8 cellular contexts compared by ENCODE assay signal in the genomic region with DNA sequence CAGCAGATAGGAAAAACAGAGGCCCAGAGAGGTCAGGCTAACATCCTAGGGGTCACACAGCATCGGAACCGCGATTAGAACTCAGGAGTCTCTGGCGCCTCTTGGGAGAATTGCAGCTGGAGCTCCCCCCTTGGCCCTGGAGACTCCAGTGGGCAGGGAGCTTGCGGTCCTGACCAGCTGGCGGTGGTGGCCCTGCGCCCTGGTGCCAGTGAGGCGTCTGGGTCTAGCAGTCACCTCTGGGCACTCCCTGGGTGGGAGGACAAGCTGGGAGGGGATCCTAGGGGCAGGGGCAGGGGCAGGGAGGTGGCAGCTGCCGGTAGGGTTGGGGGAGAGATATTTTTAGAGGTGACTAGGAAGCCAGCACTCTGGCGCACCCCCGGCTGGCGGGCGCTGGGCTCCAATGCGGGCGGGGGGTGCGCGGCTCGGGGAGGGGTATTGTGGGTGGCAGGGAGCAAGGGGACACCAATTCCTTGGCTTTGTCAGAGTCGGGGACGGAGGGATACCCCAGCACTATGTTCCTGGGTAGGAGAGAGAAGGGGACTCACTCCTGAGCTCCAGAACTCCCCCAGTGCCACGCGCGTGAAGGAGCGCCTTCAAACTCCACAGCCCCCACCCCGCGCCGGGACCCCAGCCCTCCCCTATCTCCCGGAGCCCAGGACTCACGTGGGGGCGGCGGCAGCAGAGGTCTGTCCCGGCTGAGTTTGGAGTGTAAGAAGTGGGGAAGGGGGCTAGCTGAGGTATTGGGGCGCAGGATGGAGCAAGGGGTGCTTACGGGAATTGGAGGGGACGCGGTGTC. TPM values are rescaled to one million over a fixed set of nuclear protein-coding genes. Genes with fewer than 3 reads are reported as not detected.
A peak's percentile ranks its signal among the peaks of the same experiment; 100 is the strongest.
DNase-seq lines count a peak whose midpoint lies in the region; ATAC-seq, FAIRE-seq and TF ChIP-seq lines count a peak whose summit lies in the region.

No MANE protein-coding gene starts in this region.

- H3K9me1 ChIP-seq in endothelial cell of umbilical vein (replicated peaks; ENCODE audit: control insufficient read depth, extremely low read depth, insufficient read depth, low read length) = no peaks in the 10 kb centered on the region

- no peaks in the 10 kb centered on the region for H4K20me1 ChIP-seq in endothelial cell of umbilical vein (replicated peaks; ENCODE audit: control insufficient read depth, extremely low read depth, insufficient read depth, low read length)

- POLR2A ChIA-PET in endothelial cell of umbilical vein (lab: Charles Lee) = no interaction called here

- H3K36me3 ChIP-seq in ES-I3 (ENCODE audit: insufficient read depth, low read length) (no peaks in the 10 kb centered on the region), MG63 (no peaks in the 10 kb centered on the region), endothelial cell of umbilical vein (ENCODE audit: control insufficient read depth in 2 of 2, extremely low read depth in 1 of 2, insufficient read depth in 2 of 2, low read length in 2 of 2) (no peaks in the 10 kb centered on the region)

- H3K4me1 ChIP-seq in ES-I3 (ENCODE audit: insufficient read depth, low read length) (peaks cover 19% of the 10 kb centered on the region; the same call in 1 of the 2 replicates), endothelial cell of umbilical vein (ENCODE audit: control insufficient read depth, extremely low read depth, insufficient read depth, low read length) (peaks cover 10% of the 10 kb centered on the region)

- dilution Hi-C loops in endothelial cell of umbilical vein (cut with MboI; ENCODE audit: extremely low pct_ligation_motif_present, low sequenced_read_pairs) = no loop called here

- H3K4me3 ChIP-seq in MG63 (peak overlapping the region; percentile 56), endothelial cell of umbilical vein (replicated peaks in 1 of 3; ENCODE audit: insufficient read depth in 1 of 3, low read depth in 1 of 3, low read length in 3 of 3) (peak overlapping the region; percentile 32 to 60 (median 42))

- no peak overlapping the region for H3K27ac ChIP-seq in endothelial cell of umbilical vein (ENCODE audit: insufficient read depth, low read depth, low read length)

- TF ChIP-seq CTCF in endothelial cell of umbilical vein (IDR thresholded peaks at IDR 0.05; ENCODE audit: extremely low read depth in 1 of 2, insufficient read depth in 1 of 2, low read depth in 1 of 2, low read length in 2 of 2) (no peak), omental fat pad (IDR thresholded peaks at IDR 0.05) (no peak)

- H3K9ac ChIP-seq in ES-I3 (ENCODE audit: low read depth, low read length) (peak overlapping the region; percentile 64), endothelial cell of umbilical vein (replicated peaks; ENCODE audit: extremely low read depth, insufficient read depth, low read length) (no peak overlapping the region)

- CTCF ChIA-PET in endothelial cell of umbilical vein (lab: Charles Lee) = interaction anchor here (1.0 to 13.3 kb wide), 8 partner anchors 13 to 67 kb away, joined by 3 to 212 read pairs (median 10); partner anchors contain the start of genes ABI3 and GNGT2

- H3K27me3 ChIP-seq in MG63 (peaks cover 11% of the 10 kb centered on the region), endothelial cell of umbilical vein (ENCODE audit: control insufficient read depth in 2 of 2, insufficient read depth in 2 of 2, low read length in 2 of 2) (peaks cover 6 to 10% of the 10 kb centered on the region in 2 experiments)

- TF ChIP-seq POLR2A in endothelial cell of umbilical vein (IDR thresholded peaks at IDR 0.05; ENCODE audit: low read depth, low read length) = no peak

- ATAC-seq in omental fat pad (ENCODE audit: low FRiP score) (peak; percentile 24), GM18858 (IDR thresholded peaks at IDR 0.05; ENCODE audit: unreplicated experiment) (no peak)

- FAIRE-seq in endothelial cell of umbilical vein (lab: Jason Lieb, UNC) = no peak

- H2AFZ ChIP-seq in endothelial cell of umbilical vein (ENCODE audit: low read depth, low read length) = peak overlapping the region; percentile 80

- peak overlapping the region; percentile 64 for H3K4me2 ChIP-seq in endothelial cell of umbilical vein (ENCODE audit: insufficient read depth, low read length)

- H3K9me3 ChIP-seq in ES-I3 (ENCODE audit: control insufficient read depth, insufficient read depth, low read length) = no peaks in the 10 kb centered on the region
- no peaks in the 10 kb centered on the region for H3K9me3 ChIP-seq in MG63
- H3K9me3 ChIP-seq in endothelial cell of umbilical vein (replicated peaks; ENCODE audit: control insufficient read depth, insufficient read depth, low read length) = no peaks in the 10 kb centered on the region

- DNase-seq in MG63 (no peak), endothelial cell of umbilical vein (ENCODE audit: low read depth, low spot score) (no peak), omental fat pad (ENCODE audit: low spot score) (no peak), Kasumi-1 (lab: John Stamatoyannopoulos, UW) (no peak), activated gamma-delta T cell (lab: John Stamatoyannopoulos, UW) (no peak), DMS79 (lab: John Stamatoyannopoulos, UW) (no peak)

- intact Hi-C loops in endothelial cell of umbilical vein (cut with micrococcal nuclease) = loop anchor here (1.0 to 5.0 kb wide), 4 partner anchors 31 to 193 kb away; no protein-coding TSS in a partner anchor

- H3K79me2 ChIP-seq in endothelial cell of umbilical vein (ENCODE audit: control insufficient read depth, insufficient read depth, low read length) = no peaks in the 10 kb centered on the region

- no TSS peak for BruUV-seq in endothelial cell of umbilical vein (replicated peaks; lab: Mats Ljungman, UMichigan)

TF ChIP-seq in endothelial cell of umbilical vein, 7 proteins besides CTCF, POLR2A, EP300 and RAD21:
- TF ChIP-seq FOS (IDR thresholded peaks at IDR 0.05; ENCODE audit: borderline replicate concordance, insufficient read depth, low read length) (no peak), JUN (IDR thresholded peaks at IDR 0.05; ENCODE audit: borderline replicate concordance, insufficient read depth, insufficient read length, low read depth) (no peak), EZH2 (IDR thresholded peaks at IDR 0.05; ENCODE audit: borderline replicate concordance, low read depth, low read length, severe bottlenecking) (no peak), MYC (IDR thresholded peaks at IDR 0.05; ENCODE audit: low read depth, low read length) (no peak), GATA2 (IDR thresholded peaks at IDR 0.05; ENCODE audit: insufficient read depth, insufficient read length, low read depth, low read length) (no peak), POLR2AphosphoS5 (IDR thresholded peaks at IDR 0.05; ENCODE audit: insufficient read depth, low read depth, low read length) (no peak)
- TF ChIP-seq, protein P1, sequence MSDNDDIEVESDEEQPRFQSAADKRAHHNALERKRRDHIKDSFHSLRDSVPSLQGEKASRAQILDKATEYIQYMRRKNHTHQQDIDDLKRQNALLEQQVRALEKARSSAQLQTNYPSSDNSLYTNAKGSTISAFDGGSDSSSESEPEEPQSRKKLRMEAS (IDR thresholded peaks at IDR 0.05; ENCODE audit: insufficient read depth, insufficient read length) = no peak

RNA-seq across cellular contexts. Expression of gene PHOSPHO1, which starts 0.6 kb away (rescaled TPM):
- not detected in 2 replicates for total RNA-seq in MG63 (2014; rRNA removed; shearing (Covaris generic); ENCODE audit: low replicate concordance)
- total RNA-seq in endothelial cell of umbilical vein (0.18 TPM in 1 of 2 replicates, not detected in the other), omental fat pad (10 to 100 TPM in 1 of 4 donors, under 1 TPM in 2, not detected in 1; 0.60 to 11.2 (median 0.94) TPM)
- 0.19 and 0.23 TPM in 2 replicates for polyA plus RNA-seq in endothelial cell of umbilical vein
- 0.10 and 0.13 TPM in 2 replicates for polyA plus RNA-seq in endothelial cell of umbilical vein (2011; cell fraction: cytosol; rRNA removed)
- polyA plus RNA-seq in endothelial cell of umbilical vein (2011; cell fraction: nucleus; rRNA removed) = 0.14 TPM in 1 of 2 replicates, not detected in the other
- 0.40 TPM in 2 replicates for polyA plus RNA-seq in endothelial cell of umbilical vein (2012)
- not detected in 2 replicates for polyA minus RNA-seq in endothelial cell of umbilical vein
- not detected for polyA minus RNA-seq in endothelial cell of umbilical vein (2011; cell fraction: cytosol; rRNA and poly(A)+ RNA removed)
- polyA minus RNA-seq in endothelial cell of umbilical vein (2011; cell fraction: nucleus; rRNA and poly(A)+ RNA removed) = 0.34 TPM in 1 of 2 replicates, not detected in the other

RNA-seq across cellular contexts. Expression of gene ABI3, which starts 19.5 kb away (rescaled TPM):
- not detected in 2 replicates for total RNA-seq in MG63 (2014; rRNA removed; shearing (Covaris generic); ENCODE audit: low replicate concordance)
- total RNA-seq in endothelial cell of umbilical vein = 35.2 and 35.7 TPM in 2 replicates
- polyA plus RNA-seq in endothelial cell of umbilical vein = 35.0 and 35.5 TPM in 2 replicates
- polyA plus RNA-seq in endothelial cell of umbilical vein (2011; cell fraction: cytosol; rRNA removed) = 29.6 and 31.8 TPM in 2 replicates
- polyA plus RNA-seq in endothelial cell of umbilical vein (2011; cell fraction: nucleus; rRNA removed) = 19.4 and 20.7 TPM in 2 replicates
- 30.9 and 37.1 TPM in 2 replicates for polyA plus RNA-seq in endothelial cell of umbilical vein (2012)
- polyA minus RNA-seq in endothelial cell of umbilical vein = 17.2 and 21.9 TPM in 2 replicates
- not detected for polyA minus RNA-seq in endothelial cell of umbilical vein (2011; cell fraction: cytosol; rRNA and poly(A)+ RNA removed)
- polyA minus RNA-seq in endothelial cell of umbilical vein (2011; cell fraction: nucleus; rRNA and poly(A)+ RNA removed) = 14.9 and 22.8 TPM in 2 replicates
- 1 to 10 TPM; 3.6 to 7.4 (median 5.4) TPM for total RNA-seq in omental fat pad

RNA-seq across cellular contexts. Expression of gene GNGT2, which starts 19.6 kb away (rescaled TPM):
- total RNA-seq in MG63 (2014; rRNA removed; shearing (Covaris generic); ENCODE audit: low replicate concordance) = not detected in 2 replicates
- total RNA-seq in endothelial cell of umbilical vein (3.7 and 3.8 TPM in 2 replicates), omental fat pad (1 to 10 TPM in 3 of 4 donors, under 1 TPM in 1; 0.74 to 5.2 (median 2.9) TPM)
- polyA plus RNA-seq in endothelial cell of umbilical vein = 2.1 and 2.8 TPM in 2 replicates
- 5.1 and 5.6 TPM in 2 replicates for polyA plus RNA-seq in endothelial cell of umbilical vein (2011; cell fraction: cytosol; rRNA removed)
- polyA plus RNA-seq in endothelial cell of umbilical vein (2011; cell fraction: nucleus; rRNA removed) = 2.5 and 3.4 TPM in 2 replicates
- 5.7 and 9.7 TPM in 2 replicates for polyA plus RNA-seq in endothelial cell of umbilical vein (2012)
- 2.3 and 3.9 TPM in 2 replicates for polyA minus RNA-seq in endothelial cell of umbilical vein
- polyA minus RNA-seq in endothelial cell of umbilical vein (2011; cell fraction: cytosol; rRNA and poly(A)+ RNA removed) = not detected
- polyA minus RNA-seq in endothelial cell of umbilical vein (2011; cell fraction: nucleus; rRNA and poly(A)+ RNA removed) = 1.5 TPM in 1 of 2 replicates, not detected in the other
